22 cellular contexts compared by ENCODE assay signal in genomic region chr20:44689809-44690208, GRCh38. TPM values are rescaled to one million over a fixed set of nuclear protein-coding genes. Genes with fewer than 3 reads are reported as not detected.
"Had no signal": no experiment of that assay in that cellular context is flagged by ENCODE, and none has a peak within 500 bp of the region (broad histone marks: within the 10 kb centered on the region; RNA-seq: fewer than 3 reads in every experiment).

No MANE protein-coding gene starts in this region.

- H3K27ac ChIP-seq: body of pancreas, epithelial cell of prostate, foreskin keratinocyte, transverse colon had no signal

- H3K4me3 ChIP-seq: body of pancreas, transverse colon had no signal

- H3K9me3 ChIP-seq: body of pancreas, transverse colon had no signal

- H3K9me3 Mint-ChIP-seq: natural killer cell treated with Interleukin-12 subunit alpha and Interleukin-12 subunit beta and Interleukin-15 and Interleukin-18, amount 100 ng/mL, for 72 hours; T-helper 1 cell treated with Interleukin-12 subunit alpha and Interleukin-12 subunit beta and Interleukin-4 antibody, amounts not matched to agents 30 μg/mL and 1 μg/mL, for 36 hours had no signal

- DNase-seq: activated CD4-positive, alpha-beta T cell treated with anti-CD3 and anti-CD28 coated beads for 36 hours; activated CD4-positive, alpha-beta T cell treated with anti-CD3 and anti-CD28 coated beads, Interleukin-2, amount 50 U/mL, for 48 hours; activated naive CD4-positive, alpha-beta T cell; activated naive CD8-positive, alpha-beta T cell treated with anti-CD3 and anti-CD28 coated beads, Interleukin-2, amount 10 ng/mL, durations not matched to agents 7 days and 5 days; activated T-cell treated with anti-CD3 and anti-CD28 coated beads for 4 hours; amygdala; body of pancreas; caudate nucleus; endodermal cell; foreskin keratinocyte; head of caudate nucleus; immature natural killer cell; kidney glomerular epithelial cell; mesendoderm; stimulated activated CD4-positive, alpha-beta T cell treated with anti-CD3 and anti-CD28 coated beads, Interleukin-2, amount 100 ng/mL, for 24 hours; stimulated activated naive CD8-positive, alpha-beta T cell treated with anti-CD3 and anti-CD28 coated beads, Interleukin-15, Interleukin-2, amounts not matched to agents 100 U/mL and 50 U/mL, for 24 hours; substantia nigra; transverse colon had no signal

- H3K4me3 Mint-ChIP-seq: activated CD4-positive, alpha-beta T cell treated with anti-CD3 and anti-CD28 coated beads for 36 hours; activated naive CD8-positive, alpha-beta T cell treated with anti-CD3 and anti-CD28 coated beads, Interleukin-2, amount 10 ng/mL, durations not matched to agents 7 days and 5 days; activated T-helper 1 cell treated with anti-CD3 and anti-CD28 coated beads, Interleukin-12 subunit alpha, Interleukin-12 subunit beta, Interleukin-2, Interleukin-4 antibody, amounts not matched to agents 30 ng/mL and 10 ng/mL and 1 ng/mL, durations not matched to agents 14 hours and 24 hours and 36 hours; endodermal cell; immature natural killer cell; natural killer cell treated with Interleukin-12 subunit alpha and Interleukin-12 subunit beta and Interleukin-15 and Interleukin-18, amount 100 ng/mL, for 72 hours; T-helper 1 cell treated with Interleukin-12 subunit alpha and Interleukin-12 subunit beta and Interleukin-4 antibody, amounts not matched to agents 30 μg/mL and 1 μg/mL, for 36 hours had no signal

- H3K27ac Mint-ChIP-seq: activated CD4-positive, alpha-beta T cell treated with anti-CD3 and anti-CD28 coated beads for 36 hours; activated naive CD8-positive, alpha-beta T cell treated with anti-CD3 and anti-CD28 coated beads, Interleukin-2, amount 10 ng/mL, durations not matched to agents 7 days and 5 days; activated T-helper 1 cell treated with anti-CD3 and anti-CD28 coated beads, Interleukin-12 subunit alpha, Interleukin-12 subunit beta, Interleukin-2, Interleukin-4 antibody, amounts not matched to agents 30 ng/mL and 10 ng/mL and 1 ng/mL, durations not matched to agents 14 hours and 24 hours and 36 hours; endodermal cell; immature natural killer cell; natural killer cell treated with Interleukin-12 subunit alpha and Interleukin-12 subunit beta and Interleukin-15 and Interleukin-18, amount 100 ng/mL, for 72 hours; T-helper 1 cell treated with Interleukin-12 subunit alpha and Interleukin-12 subunit beta and Interleukin-4 antibody, amounts not matched to agents 30 μg/mL and 1 μg/mL, for 36 hours had no signal

- H3K36me3 Mint-ChIP-seq: immature natural killer cell; natural killer cell treated with Interleukin-12 subunit alpha and Interleukin-12 subunit beta and Interleukin-15 and Interleukin-18, amount 100 ng/mL, for 72 hours had no signal

- H3K27me3 ChIP-seq: body of pancreas, transverse colon had no signal

- ATAC-seq: activated CD4-positive, alpha-beta T cell treated with anti-CD3 and anti-CD28 coated beads for 36 hours; body of pancreas; foreskin keratinocyte; natural killer cell treated with Interleukin-12 subunit alpha and Interleukin-12 subunit beta and Interleukin-15 and Interleukin-18, amount 100 ng/mL, for 72 hours; stimulated activated naive CD8-positive, alpha-beta T cell treated with anti-CD3 and anti-CD28 coated beads, Interleukin-15, Interleukin-2, amounts not matched to agents 100 U/mL and 50 U/mL, for 24 hours had no signal

- H3K36me3 ChIP-seq: transverse colon had no signal

- H3K27me3 Mint-ChIP-seq: activated CD4-positive, alpha-beta T cell treated with anti-CD3 and anti-CD28 coated beads for 36 hours had no signal

- H3K4me1 ChIP-seq: foreskin keratinocyte had no signal

RNA-seq across cellular contexts. Expression of gene CCN5, which starts 25.4 kb away (rescaled TPM):
- total RNA-seq: activated CD4-positive, alpha-beta T cell treated with anti-CD3 and anti-CD28 coated beads for 36 hours; activated naive CD8-positive, alpha-beta T cell treated with anti-CD3 and anti-CD28 coated beads, Interleukin-2, amount 10 ng/mL, durations not matched to agents 7 days and 5 days; activated T-helper 1 cell treated with anti-CD3 and anti-CD28 coated beads, Interleukin-12 subunit alpha, Interleukin-12 subunit beta, Interleukin-2, Interleukin-4 antibody, amounts not matched to agents 30 ng/mL and 10 ng/mL and 1 ng/mL, durations not matched to agents 14 hours and 24 hours and 36 hours; endodermal cell; foreskin keratinocyte; natural killer cell treated with Interleukin-12 subunit alpha and Interleukin-12 subunit beta and Interleukin-15 and Interleukin-18, amount 100 ng/mL, for 72 hours had no signal
- polyA plus RNA-seq: foreskin keratinocyte, immature natural killer cell had no signal

RNA-seq across cellular contexts. Expression of gene KCNK15, which starts 55.9 kb away (rescaled TPM):
- total RNA-seq: activated naive CD8-positive, alpha-beta T cell treated with anti-CD3 and anti-CD28 coated beads, Interleukin-2, amount 10 ng/mL, durations not matched to agents 7 days and 5 days; foreskin keratinocyte had no signal
- polyA plus RNA-seq: immature natural killer cell had no signal
